ENCODE assay signal across 8 cellular contexts in genomic region chr10:72308320-72308987, GRCh38. TPM values are rescaled to one million over a fixed set of nuclear protein-coding genes. Genes with fewer than 3 reads are reported as not detected.
DNase-seq lines count a peak whose midpoint lies in the region; ATAC-seq and TF ChIP-seq lines count a peak whose summit lies in the region.

No MANE protein-coding gene starts in this region.

- peak overlapping the region; percentile 91 for H3K27ac Mint-ChIP-seq in activated T-helper 17 cell treated with anti-CD3 and anti-CD28 coated beads, Interleukin-2, amount 50 U/mL, for 72 hours
- H3K27ac Mint-ChIP-seq in stimulated activated naive CD8-positive, alpha-beta T cell treated with anti-CD3 and anti-CD28 coated beads, Interleukin-15, Interleukin-2, amounts not matched to agents 100 ng/mL and 50 ng/mL, for 24 hours: peak overlapping the region; percentile 86

- ATAC-seq in activated T-helper 17 cell treated with anti-CD3 and anti-CD28 coated beads, Interleukin-2, amount 50 U/mL, for 72 hours (replicated peaks): peak; percentile 44
- no peak for ATAC-seq in GM19324 (IDR thresholded peaks at IDR 0.05; ENCODE audit: low FRiP score, unreplicated experiment)

- H3K4me3 ChIP-seq in BE2C (ENCODE audit: low read depth, low read length) (no peak overlapping the region), right atrium auricular region (no peak overlapping the region)

- H3K27me3 Mint-ChIP-seq in activated T-helper 17 cell treated with anti-CD3 and anti-CD28 coated beads, Interleukin-2, amount 50 U/mL, for 72 hours: no peaks in the 10 kb centered on the region
- no peaks in the 10 kb centered on the region for H3K27me3 Mint-ChIP-seq in stimulated activated naive CD8-positive, alpha-beta T cell treated with anti-CD3 and anti-CD28 coated beads, Interleukin-15, Interleukin-2, amounts not matched to agents 100 ng/mL and 50 ng/mL, for 24 hours

- H3K27me3 ChIP-seq in BE2C (no peaks in the 10 kb centered on the region), right atrium auricular region (no peaks in the 10 kb centered on the region)

- DNase-seq in BE2C: peak; percentile 77
- DNase-seq in Kasumi-1 (lab: John Stamatoyannopoulos, UW): peak; percentile 93 to 96
- DNase-seq in right atrium auricular region (ENCODE audit: low spot score): peak; percentile 83
- no peak for DNase-seq in medulla oblongata (ENCODE audit: extremely low spot score)
- DNase-seq in iPS-NIHi11 (ENCODE audit: low spot score): no peak

- H3K4me1 ChIP-seq in BE2C (peaks cover 17% of the 10 kb centered on the region), right atrium auricular region (peaks cover 0 to 61% of the 10 kb centered on the region in 2 donors)

- peak overlapping the region; percentile 84 to 87 for H3K27ac ChIP-seq in right atrium auricular region

- TF ChIP-seq CTCF in BE2C (IDR thresholded peaks at IDR 0.05; ENCODE audit: low read depth, low read length) (peak; percentile 14; the same call in 1 of the 2 replicates), right atrium auricular region (IDR thresholded peaks at IDR 0.05) (no peak)

- peak overlapping the region; percentile 37 for H3K4me3 Mint-ChIP-seq in activated T-helper 17 cell treated with anti-CD3 and anti-CD28 coated beads, Interleukin-2, amount 50 U/mL, for 72 hours
- H3K4me3 Mint-ChIP-seq in stimulated activated naive CD8-positive, alpha-beta T cell treated with anti-CD3 and anti-CD28 coated beads, Interleukin-15, Interleukin-2, amounts not matched to agents 100 ng/mL and 50 ng/mL, for 24 hours: no peak overlapping the region

- no peaks in the 10 kb centered on the region for H3K9me3 Mint-ChIP-seq in activated T-helper 17 cell treated with anti-CD3 and anti-CD28 coated beads, Interleukin-2, amount 50 U/mL, for 72 hours
- H3K9me3 Mint-ChIP-seq in stimulated activated naive CD8-positive, alpha-beta T cell treated with anti-CD3 and anti-CD28 coated beads, Interleukin-15, Interleukin-2, amounts not matched to agents 100 ng/mL and 50 ng/mL, for 24 hours: no peaks in the 10 kb centered on the region

- no peaks in the 10 kb centered on the region for H3K36me3 Mint-ChIP-seq in activated T-helper 17 cell treated with anti-CD3 and anti-CD28 coated beads, Interleukin-2, amount 50 U/mL, for 72 hours (ENCODE audit: low read depth)
- H3K36me3 Mint-ChIP-seq in stimulated activated naive CD8-positive, alpha-beta T cell treated with anti-CD3 and anti-CD28 coated beads, Interleukin-15, Interleukin-2, amounts not matched to agents 100 ng/mL and 50 ng/mL, for 24 hours (ENCODE audit: low read depth): no peaks in the 10 kb centered on the region

- no peaks in the 10 kb centered on the region for H3K36me3 ChIP-seq in BE2C
- H3K36me3 ChIP-seq in right atrium auricular region: no peaks in the 10 kb centered on the region

- no peaks in the 10 kb centered on the region for H3K9me3 ChIP-seq in BE2C
- no peaks in the 10 kb centered on the region for H3K9me3 ChIP-seq in right atrium auricular region

- peaks cover 31% of the 10 kb centered on the region for H3K4me1 Mint-ChIP-seq in activated T-helper 17 cell treated with anti-CD3 and anti-CD28 coated beads, Interleukin-2, amount 50 U/mL, for 72 hours
- H3K4me1 Mint-ChIP-seq in stimulated activated naive CD8-positive, alpha-beta T cell treated with anti-CD3 and anti-CD28 coated beads, Interleukin-15, Interleukin-2, amounts not matched to agents 100 ng/mL and 50 ng/mL, for 24 hours (ENCODE audit: low read depth): peaks cover 77% of the 10 kb centered on the region

RNA-seq across cellular contexts. Expression of gene DDIT4, which starts 34.7 kb away (rescaled TPM):
- 468 TPM for polyA plus RNA-seq in BE2C (2012; ENCODE audit: insufficient read depth, insufficient read length, low read depth)
- total RNA-seq in activated T-helper 17 cell treated with anti-CD3 and anti-CD28 coated beads, Interleukin-2, amount 50 U/mL, for 72 hours: 1,000 to 10,000 TPM in 1 of 2 donors, 100 to 1,000 TPM in 1; 746 to 1,569 TPM
- total RNA-seq in right atrium auricular region: 100 to 1,000 TPM; 100 to 136 TPM

RNA-seq across cellular contexts. Expression of gene DNAJB12, which starts 46.3 kb away (rescaled TPM):
- polyA plus RNA-seq in BE2C (2012; ENCODE audit: insufficient read depth, insufficient read length, low read depth): 42.2 TPM
- 10 to 100 TPM; 32.0 to 35.9 TPM for total RNA-seq in activated T-helper 17 cell treated with anti-CD3 and anti-CD28 coated beads, Interleukin-2, amount 50 U/mL, for 72 hours
- total RNA-seq in right atrium auricular region: 10 to 100 TPM; 24.5 to 36.8 TPM

Comparison
In these comparisons a context has a peak if more than half of its experiments do, and no peak if none do; other contexts are left out.
1. DNase-seq: peak in BE2C (single experiment), Kasumi-1 (2 of 2) and right atrium auricular region (single experiment); none in medulla oblongata (single experiment) and iPS-NIHi11 (single experiment).
2. RNA of gene DDIT4, which starts 34.7 kb away (total RNA-seq): 746 to 1,569 TPM in activated T-helper 17 cell treated with anti-CD3 and anti-CD28 coated beads, Interleukin-2, amount 50 U/mL, for 72 hours; 100 to 136 TPM in right atrium auricular region; every median in the first group is over 4 times any median in the second.